In the genomic region with DNA sequence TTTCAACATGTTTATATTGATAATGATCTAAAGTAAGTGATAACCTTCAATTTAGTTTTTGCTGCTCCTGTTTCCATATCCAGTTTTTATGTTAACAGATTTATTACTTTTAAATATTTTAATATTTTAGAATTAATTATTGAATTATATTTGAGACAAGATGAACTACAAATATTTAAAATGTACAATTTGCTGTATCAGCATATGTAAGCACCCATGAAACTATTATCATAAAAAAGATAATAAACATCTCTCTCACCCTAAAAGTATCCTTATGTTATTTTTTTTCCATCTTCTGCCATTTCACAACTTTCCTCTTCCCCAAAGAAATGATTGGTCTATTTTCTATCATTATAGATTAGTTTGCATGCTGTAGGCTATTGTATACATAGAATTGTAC, we compare ENCODE assay signal across 29 cellular contexts.
"Had no signal": no experiment of that assay in that cellular context is flagged by ENCODE, and none has a peak within 500 bp of the region (broad histone marks: within the 10 kb centered on the region; RNA-seq: fewer than 3 reads in every experiment).

No MANE protein-coding gene starts in this region.

- FAIRE-seq: urothelium cell line had no signal

- H3K4me3 ChIP-seq: neural progenitor cell, ovary, psoas muscle, skin epidermis, smooth muscle cell, spleen, thoracic aorta, thyroid gland, tibial nerve, upper lobe of left lung, vagina had no signal

- H3K4me2 ChIP-seq: neural progenitor cell, smooth muscle cell had no signal

- H2AFZ ChIP-seq: neural progenitor cell, parathyroid adenoma had no signal

- H3K9ac ChIP-seq: neural progenitor cell, parathyroid adenoma had no signal

- H3K27ac ChIP-seq: neural progenitor cell, ovary, parathyroid adenoma, psoas muscle, skin epidermis, spleen, thoracic aorta, thyroid gland, tibial nerve, upper lobe of left lung, vagina had no signal

- H3K9me3 ChIP-seq: ovary, thoracic aorta, thyroid gland, vagina had no signal

- ATAC-seq: natural killer cell; psoas muscle; right cardiac atrium; sciatic nerve; stimulated activated memory B cell treated with anti-CD40 and anti-IgM and Interleukin-4, amounts not matched to agents 10 μg/mL and 1 μg/mL and 100 μg/mL, for 72 hours; stimulated activated naive CD8-positive, alpha-beta T cell treated with anti-CD3 and anti-CD28 coated beads, Interleukin-15, amount 100 ng/mL, for 72 hours; stimulated activated naive CD8-positive, alpha-beta T cell treated with anti-CD3 and anti-CD28 coated beads, Interleukin-15, Interleukin-2, amounts not matched to agents 100 U/mL and 50 U/mL, for 24 hours had no signal

- H3K4me1 ChIP-seq: neural progenitor cell, parathyroid adenoma, psoas muscle, spleen, thyroid gland, tibial nerve, upper lobe of left lung, vagina had no signal

- H3K27me3 ChIP-seq: neural progenitor cell, ovary, spleen, thyroid gland, tibial nerve, upper lobe of left lung, vagina had no signal

- DNase-seq: natural killer cell; occipital lobe; ovary; posterior cingulate gyrus; psoas muscle; right cardiac atrium; spleen; stimulated activated CD4-positive, alpha-beta T cell treated with anti-CD3 and anti-CD28 coated beads, Interleukin-12 subunit alpha, Interleukin-12 subunit beta, amount 100 ng/mL, for 4 hours; stimulated activated CD4-positive, alpha-beta T cell treated with anti-CD3 and anti-CD28 coated beads, Interleukin-1b, Interleukin-23, amount 100 ng/mL, for 48 hours; stimulated activated CD4-positive, alpha-beta T cell treated with anti-CD3 and anti-CD28 coated beads, Interleukin-4, amount 100 ng/mL, for 1 hour; stimulated activated CD4-positive, alpha-beta T cell treated with anti-CD3 and anti-CD28 coated beads, Interleukin-4, amount 100 ng/mL, for 4 hours; stimulated activated CD8-positive, alpha-beta memory T cell treated with anti-CD3 and anti-CD28 coated beads, Interleukin-4, amount 100 ng/mL, for 48 hours; stimulated activated naive CD4-positive, alpha-beta T cell; stimulated activated naive CD8-positive, alpha-beta T cell treated with anti-CD3 and anti-CD28 coated beads, Interleukin-15, amount 100 ng/mL, for 72 hours; stimulated activated naive CD8-positive, alpha-beta T cell treated with anti-CD3 and anti-CD28 coated beads, Interleukin-15, Interleukin-2, amounts not matched to agents 100 U/mL and 50 U/mL, for 24 hours; substantia nigra; thyroid gland; trophoblast cell; upper lobe of left lung had no signal

- H3K36me3 ChIP-seq: neural progenitor cell, ovary, spleen, thoracic aorta, thyroid gland, tibial nerve, upper lobe of left lung, vagina had no signal

- H3K79me2 ChIP-seq: parathyroid adenoma had no signal
